In the genomic region with DNA sequence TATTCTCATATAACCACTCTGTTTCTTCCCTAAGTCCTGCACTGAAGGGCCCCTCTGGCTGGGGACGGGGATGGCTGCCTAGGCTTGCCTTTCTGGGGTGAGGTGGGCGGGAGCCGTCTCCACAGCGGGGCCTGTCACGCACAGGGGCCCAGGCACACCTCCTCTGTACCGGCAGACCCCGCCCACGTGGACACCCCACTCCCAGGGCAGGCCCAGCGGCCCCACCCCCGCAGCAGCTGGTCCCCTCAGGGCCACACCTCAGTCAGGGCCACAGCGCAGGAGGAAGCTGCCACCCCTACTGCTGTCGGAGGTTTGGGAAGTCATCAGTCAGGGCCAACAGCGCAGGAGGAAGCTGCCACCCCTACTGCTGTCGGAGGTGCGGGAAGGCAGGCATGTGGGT, we compare ENCODE assay signal across 14 cellular contexts.
DNase-seq lines count a peak whose midpoint lies in the region; ATAC-seq and TF ChIP-seq lines count a peak whose summit lies in the region.
"Had no signal": no experiment of that assay in that cellular context is flagged by ENCODE, and none has a peak within 500 bp of the region (broad histone marks: within the 10 kb centered on the region; RNA-seq: fewer than 3 reads in every experiment).

No MANE protein-coding gene starts in this region.

- peak overlapping the region; percentile 9 for H3K23ac ChIP-seq in neuronal stem cell (ENCODE audit: low read depth, low read length, poor library complexity)

- no peak overlapping the region for H3K27ac Mint-ChIP-seq in stimulated activated naive CD8-positive, alpha-beta T cell treated with anti-CD3 and anti-CD28 coated beads, Interleukin-15, amount 100 ng/mL, for 72 hours
- H3K27ac Mint-ChIP-seq: CD14-positive monocyte; CD8-positive, alpha-beta memory T cell; IgD-negative memory B cell had no signal

- H2BK12ac ChIP-seq in neuronal stem cell (ENCODE audit: low read length), result no peak overlapping the region

- H3K9me3 ChIP-seq in HEK293 (ENCODE audit: control insufficient read depth, insufficient read depth, low read depth, low read length), result no peaks in the 10 kb centered on the region
- no peaks in the 10 kb centered on the region for H3K9me3 ChIP-seq in neuronal stem cell (replicated peaks in 1 of 2; ENCODE audit: control insufficient read depth in 2 of 2, insufficient read depth in 1 of 2, low read depth in 1 of 2, low read length in 2 of 2)
- no peaks in the 10 kb centered on the region for H3K9me3 ChIP-seq in aorta (ENCODE audit: control insufficient read depth, low read length)
- H3K9me3 ChIP-seq: BE2C, Caco-2 had no signal

- no CpG with 5 or more reads among the region's 15 CpGs for WGBS in neuronal stem cell (ENCODE audit: extremely low coverage in 2 of 2, insufficient read length in 2 of 2, insufficient replicate concordance in 1 of 2), 2 donors
- 76 to 77% methylated on average over 15 of the region's 15 CpGs for WGBS in aorta, 2 donors

- intact Hi-C loops in aorta (cut with DNase I), result no loop called here

- H2BK15ac ChIP-seq in neuronal stem cell (ENCODE audit: low read length), result no peak overlapping the region

- H3K27ac ChIP-seq in HEK293 (ENCODE audit: extremely low read depth, low read depth, low read length), result no peak overlapping the region
- no peak overlapping the region for H3K27ac ChIP-seq in neuronal stem cell (replicated peaks; ENCODE audit: low read length)
- no peak overlapping the region for H3K27ac ChIP-seq in aorta (ENCODE audit: low read depth in 1 of 2, low read length in 2 of 2)

- DNase-seq in stimulated activated naive CD8-positive, alpha-beta T cell treated with anti-CD3 and anti-CD28 coated beads, Interleukin-15, amount 100 ng/mL, for 72 hours, result no peak
- no peak for DNase-seq in stimulated activated naive CD8-positive, alpha-beta T cell treated with anti-CD3 and anti-CD28 coated beads, Interleukin-15, Interleukin-2, amounts not matched to agents 100 U/mL and 50 U/mL, for 24 hours
- DNase-seq in neuronal stem cell (ENCODE audit: low spot score), result no peak
- no peak for DNase-seq in aorta
- no peak for DNase-seq in G401 (ENCODE audit: low spot score)
- DNase-seq in stimulated activated CD4-positive, alpha-beta T cell treated with anti-CD3 and anti-CD28 coated beads, Interleukin-4, amount 100 ng/mL, for 4 hours, result no peak
- DNase-seq: BE2C; Caco-2; CD8-positive, alpha-beta memory T cell; KG1 had no signal

- no peak overlapping the region for H3K4me3 Mint-ChIP-seq in stimulated activated naive CD8-positive, alpha-beta T cell treated with anti-CD3 and anti-CD28 coated beads, Interleukin-15, amount 100 ng/mL, for 72 hours
- H3K4me3 Mint-ChIP-seq: CD14-positive monocyte; CD8-positive, alpha-beta memory T cell; IgD-negative memory B cell had no signal

- no peak overlapping the region for H2BK120ac ChIP-seq in neuronal stem cell (ENCODE audit: low read depth, low read length)

- TF ChIP-seq CTCF in HEK293 (tag by site-specific recombination; IDR thresholded peaks at IDR 0.05), result no peak

- H3K4me1 ChIP-seq in HEK293 (ENCODE audit: control insufficient read depth, insufficient read depth, low read length) (no peaks in the 10 kb centered on the region), neuronal stem cell (ENCODE audit: control insufficient read depth in 2 of 2, insufficient read depth in 1 of 2, low read depth in 1 of 2, low read length in 2 of 2) (peaks cover 0 to 11% of the 10 kb centered on the region in 2 donors), aorta (ENCODE audit: control insufficient read depth in 1 of 2, insufficient read depth in 2 of 2, low read length in 2 of 2) (no peaks in the 10 kb centered on the region)
- H3K4me1 ChIP-seq: BE2C had no signal

- H3K27me3 ChIP-seq in neuronal stem cell (ENCODE audit: control insufficient read depth in 3 of 3, insufficient read depth in 3 of 3, low read depth in 1 of 3, low read length in 3 of 3) (no peaks in the 10 kb centered on the region), aorta (ENCODE audit: control insufficient read depth in 1 of 2, insufficient read depth in 2 of 2, low read length in 1 of 2) (no peaks in the 10 kb centered on the region)
- H3K27me3 ChIP-seq: BE2C had no signal

- H2BK5ac ChIP-seq in neuronal stem cell (ENCODE audit: low read length), result no peak overlapping the region

- H3K9me3 Mint-ChIP-seq in stimulated activated naive CD8-positive, alpha-beta T cell treated with anti-CD3 and anti-CD28 coated beads, Interleukin-15, amount 100 ng/mL, for 72 hours, result no peaks in the 10 kb centered on the region

- H3K79me1 ChIP-seq in neuronal stem cell (ENCODE audit: low read depth, low read length), result no peaks in the 10 kb centered on the region

- no peak overlapping the region for H2AFZ ChIP-seq in neuronal stem cell (ENCODE audit: low read length)

- peaks cover 13% of the 10 kb centered on the region for H3K27me3 Mint-ChIP-seq in stimulated activated naive CD8-positive, alpha-beta T cell treated with anti-CD3 and anti-CD28 coated beads, Interleukin-15, amount 100 ng/mL, for 72 hours

- H3K9ac ChIP-seq in neuronal stem cell (ENCODE audit: low read depth, low read length, poor library complexity), result peak overlapping the region; percentile 44

- H3K4ac ChIP-seq in neuronal stem cell (ENCODE audit: low read length), result no peak overlapping the region

- H3K36me3 ChIP-seq in HEK293 (ENCODE audit: control insufficient read depth in 2 of 2, insufficient read depth in 1 of 2, low read length in 2 of 2) (no peaks in the 10 kb centered on the region), neuronal stem cell (replicated peaks in 1 of 2; ENCODE audit: control insufficient read depth in 2 of 2, insufficient read depth in 2 of 2, low read length in 2 of 2) (no peaks in the 10 kb centered on the region), aorta (ENCODE audit: control insufficient read depth in 1 of 2, insufficient read depth in 2 of 2, low read length in 1 of 2) (no peaks in the 10 kb centered on the region)
- H3K36me3 ChIP-seq: BE2C had no signal

- H3K4me3 ChIP-seq in HEK293 (ENCODE audit: low read depth, low read length), result no peak overlapping the region
- H3K4me3 ChIP-seq in neuronal stem cell (ENCODE audit: low read length in 2 of 2), result peak overlapping the region in 1 of 2 donors; percentile 44
- H3K4me3 ChIP-seq in aorta (ENCODE audit: low read length in 2 of 2), result no peak overlapping the region

- in situ Hi-C loops in G401 (cut with HindIII; ENCODE audit: low sequenced_read_pairs), result no loop called here

- H4K91ac ChIP-seq in neuronal stem cell (ENCODE audit: low read depth, low read length, poor library complexity), result no peak overlapping the region

- CTCF ChIA-PET in HEK293 (lab: Yijun Ruan, JAX), result no interaction called here

- H4K8ac ChIP-seq in neuronal stem cell (ENCODE audit: low read depth, low read length), result no peak overlapping the region

- POLR2A ChIA-PET in HEK293 (lab: Yijun Ruan, JAX), result no interaction called here

- H3K4me1 Mint-ChIP-seq in stimulated activated naive CD8-positive, alpha-beta T cell treated with anti-CD3 and anti-CD28 coated beads, Interleukin-15, amount 100 ng/mL, for 72 hours, result no peaks in the 10 kb centered on the region
- H3K4me1 Mint-ChIP-seq: CD14-positive monocyte; CD8-positive, alpha-beta memory T cell; IgD-negative memory B cell had no signal

- H3K4me2 ChIP-seq in neuronal stem cell (ENCODE audit: insufficient read depth, low read length, poor library complexity, severe bottlenecking), result no peak overlapping the region

- peak; percentile 12 for ATAC-seq in stimulated activated naive CD8-positive, alpha-beta T cell treated with anti-CD3 and anti-CD28 coated beads, Interleukin-15, amount 100 ng/mL, for 72 hours
- ATAC-seq in stimulated activated naive CD8-positive, alpha-beta T cell treated with anti-CD3 and anti-CD28 coated beads, Interleukin-15, Interleukin-2, amounts not matched to agents 100 U/mL and 50 U/mL, for 24 hours, result no peak
- ATAC-seq in aorta (ENCODE audit: low FRiP score), result peak; percentile 20
- ATAC-seq in HG02981 (IDR thresholded peaks at IDR 0.05; ENCODE audit: unreplicated experiment), result no peak

- H3K18ac ChIP-seq in neuronal stem cell (ENCODE audit: low read length), result peak overlapping the region; percentile 44

- no peak overlapping the region for H2AK5ac ChIP-seq in neuronal stem cell (ENCODE audit: low read depth, low read length)

- peak overlapping the region; percentile 71 for H3K14ac ChIP-seq in neuronal stem cell (ENCODE audit: low read length)

TF ChIP-seq in HEK293, 187 proteins besides CTCF, POLR2A, EP300 and RAD21:
- TF ChIP-seq ZFHX2 (tag by site-specific recombination; conservative IDR thresholded peaks at IDR 0.05) (peak; percentile 57), ZNF670 (tag by site-specific recombination; IDR thresholded peaks at IDR 0.05; ENCODE audit: low read depth) (no peak), EGR2 (tag by site-specific recombination; IDR thresholded peaks at IDR 0.05; ENCODE audit: low read depth) (peak; percentile 42)

Comparison
In these comparisons a context has a peak if more than half of its experiments do, and no peak if none do; other contexts are left out.
1. ATAC-seq: peak in stimulated activated naive CD8-positive, alpha-beta T cell treated with anti-CD3 and anti-CD28 coated beads, Interleukin-15, amount 100 ng/mL, for 72 hours (single experiment) and aorta (single experiment); none in stimulated activated naive CD8-positive, alpha-beta T cell treated with anti-CD3 and anti-CD28 coated beads, Interleukin-15, Interleukin-2, amounts not matched to agents 100 U/mL and 50 U/mL, for 24 hours (single experiment) and HG02981 (single experiment).